Comparison of ENCODE assay signal across 17 cellular contexts in genomic region chr4:95541094-95541493, GRCh38. TPM values are rescaled to one million over a fixed set of nuclear protein-coding genes. Genes with fewer than 3 reads are reported as not detected.
"Had no signal": no experiment of that assay in that cellular context is flagged by ENCODE, and none has a peak within 500 bp of the region (broad histone marks: within the 10 kb centered on the region; RNA-seq: fewer than 3 reads in every experiment).

No MANE protein-coding gene starts in this region.

- H3K36me3 ChIP-seq: gastrocnemius medialis, left lung had no signal

- H3K9me3 Mint-ChIP-seq: activated T-helper 2 cell treated with anti-CD3 and anti-CD28 coated beads, Interferon-gamma antibody, Interleukin-2, Interleukin-4, amounts not matched to agents 10 μg/mL and 5 μg/mL and 100 μg/mL, durations not matched to agents 14 hours and 24 hours and 36 hours; central memory CD8-positive, alpha-beta T cell; memory B cell; natural killer cell treated with Interleukin-12 subunit alpha and Interleukin-12 subunit beta and Interleukin-15 and Interleukin-18, amount 100 ng/mL, for 72 hours; stimulated activated memory B cell treated with anti-CD40 and anti-IgM and Interleukin-4, amounts not matched to agents 10 μg/mL and 1 μg/mL and 100 μg/mL, for 72 hours had no signal

- H3K4me1 Mint-ChIP-seq: central memory CD8-positive, alpha-beta T cell; memory B cell; stimulated activated memory B cell treated with anti-CD40 and anti-IgM and Interleukin-4, amounts not matched to agents 10 μg/mL and 1 μg/mL and 100 μg/mL, for 72 hours had no signal

- H3K4me1 ChIP-seq: gastrocnemius medialis, left lung had no signal

- H3K27ac ChIP-seq: epithelial cell of prostate, gastrocnemius medialis had no signal

- DNase-seq: activated CD4-positive, alpha-beta T cell treated with anti-CD3 and anti-CD28 coated beads, Interleukin-2, amount 50 U/mL, for 4 hours; activated CD4-positive, CD25-positive, alpha-beta regulatory T cell treated with anti-CD3 and anti-CD28 coated beads, Interleukin-2, amount 50 U/mL, for 72 hours; activated naive CD4-positive, alpha-beta T cell treated with anti-CD3 and anti-CD28 coated beads, Interleukin-2, amount 50 U/mL, for 16 hours; dermis blood vessel endothelial cell; gastrocnemius medialis; islet precursor cell; left lung; posterior cingulate gyrus; retina; stimulated activated CD4-positive, alpha-beta T cell treated with anti-CD3 and anti-CD28 coated beads, Interleukin-2, amount 100 ng/mL, for 48 hours; T-helper 1 cell had no signal

- H3K27ac Mint-ChIP-seq: activated T-helper 2 cell treated with anti-CD3 and anti-CD28 coated beads, Interferon-gamma antibody, Interleukin-2, Interleukin-4, amounts not matched to agents 10 μg/mL and 5 μg/mL and 100 μg/mL, durations not matched to agents 14 hours and 24 hours and 36 hours; memory B cell; natural killer cell treated with Interleukin-12 subunit alpha and Interleukin-12 subunit beta and Interleukin-15 and Interleukin-18, amount 100 ng/mL, for 72 hours; stimulated activated memory B cell treated with anti-CD40 and anti-IgM and Interleukin-4, amounts not matched to agents 10 μg/mL and 1 μg/mL and 100 μg/mL, for 72 hours had no signal

- H3K4me3 Mint-ChIP-seq: central memory CD8-positive, alpha-beta T cell; memory B cell; natural killer cell treated with Interleukin-12 subunit alpha and Interleukin-12 subunit beta and Interleukin-15 and Interleukin-18, amount 100 ng/mL, for 72 hours; stimulated activated memory B cell treated with anti-CD40 and anti-IgM and Interleukin-4, amounts not matched to agents 10 μg/mL and 1 μg/mL and 100 μg/mL, for 72 hours had no signal

- H3K27me3 Mint-ChIP-seq: central memory CD8-positive, alpha-beta T cell; memory B cell; stimulated activated memory B cell treated with anti-CD40 and anti-IgM and Interleukin-4, amounts not matched to agents 10 μg/mL and 1 μg/mL and 100 μg/mL, for 72 hours had no signal

- ATAC-seq: gastrocnemius medialis; left lung; natural killer cell treated with Interleukin-12 subunit alpha and Interleukin-12 subunit beta and Interleukin-15 and Interleukin-18, amount 100 ng/mL, for 72 hours; stimulated activated memory B cell treated with anti-CD40 and anti-IgM and Interleukin-4, amounts not matched to agents 10 μg/mL and 1 μg/mL and 100 μg/mL, for 72 hours had no signal

- H3K4me3 ChIP-seq: gastrocnemius medialis, left lung had no signal

- H3K36me3 Mint-ChIP-seq: memory B cell; natural killer cell treated with Interleukin-12 subunit alpha and Interleukin-12 subunit beta and Interleukin-15 and Interleukin-18, amount 100 ng/mL, for 72 hours; stimulated activated memory B cell treated with anti-CD40 and anti-IgM and Interleukin-4, amounts not matched to agents 10 μg/mL and 1 μg/mL and 100 μg/mL, for 72 hours had no signal

- H3K9me3 ChIP-seq: gastrocnemius medialis, left lung had no signal

RNA-seq across cellular contexts. Expression of gene UNC5C, which starts 7.7 kb away (rescaled TPM):
- total RNA-seq: natural killer cell treated with Interleukin-12 subunit alpha and Interleukin-12 subunit beta and Interleukin-15 and Interleukin-18, amount 100 ng/mL, for 72 hours had no signal
